19 cellular contexts compared by ENCODE assay signal in genomic region chr11:76911415-76911808, GRCh38. TPM values are rescaled to one million over a fixed set of nuclear protein-coding genes. Genes with fewer than 3 reads are reported as not detected.
A peak's percentile ranks its signal among the peaks of the same experiment; 100 is the strongest.
DNase-seq lines count a peak whose midpoint lies in the region; ATAC-seq and TF ChIP-seq lines count a peak whose summit lies in the region.
"Had no signal": no experiment of that assay in that cellular context is flagged by ENCODE, and none has a peak within 500 bp of the region (broad histone marks: within the 10 kb centered on the region; RNA-seq: fewer than 3 reads in every experiment).

No MANE protein-coding gene starts in this region.

- H3F3A ChIP-seq in neural progenitor cell (ENCODE audit: low read depth) = no peaks in the 10 kb centered on the region

- no peak overlapping the region for H3K9ac ChIP-seq in neural progenitor cell
- H3K9ac ChIP-seq: BLaER1 treated with 17β-estradiol and CSF1 and Interleukin-3, amounts not matched to agents 10 nM and 100 nM had no signal

- H3K4me1 ChIP-seq in neural progenitor cell (peaks cover 11% of the 10 kb centered on the region), aorta (ENCODE audit: control insufficient read depth in 1 of 2, insufficient read depth in 2 of 2, low read length in 2 of 2) (no peaks in the 10 kb centered on the region), hepatocyte (ENCODE audit: insufficient read depth) (no peaks in the 10 kb centered on the region)
- H3K4me1 ChIP-seq: BLaER1 treated with 17β-estradiol and CSF1 and Interleukin-3, amounts not matched to agents 10 nM and 100 nM had no signal

- no peaks in the 10 kb centered on the region for H3K9me2 ChIP-seq in hepatocyte (replicated peaks; ENCODE audit: insufficient read depth)

- H3K9me3 Mint-ChIP-seq in neural progenitor cell = peaks cover 15% of the 10 kb centered on the region

- no peak for TF ChIP-seq CTCF in neural progenitor cell (IDR thresholded peaks at IDR 0.05)
- no peak for TF ChIP-seq CTCF in hepatocyte (IDR thresholded peaks at IDR 0.05; ENCODE audit: poor library complexity)

- no peak overlapping the region for H3K27ac Mint-ChIP-seq in neural progenitor cell

- H3K27me3 Mint-ChIP-seq in neural progenitor cell (ENCODE audit: insufficient read depth, low read depth) = no peaks in the 10 kb centered on the region
- H3K27me3 Mint-ChIP-seq: IgD-negative memory B cell had no signal

- H3K4me3 Mint-ChIP-seq in neural progenitor cell = no peak overlapping the region
- H3K4me3 Mint-ChIP-seq: IgD-negative memory B cell had no signal

- no peak overlapping the region for H2AFZ ChIP-seq in neural progenitor cell (replicated peaks)
- H2AFZ ChIP-seq in hepatocyte = no peak overlapping the region

- whole genome bisulfite sequencing in aorta, 2 donors = 92 to 97% methylated on average over 1 of the region's 1 CpG
- WGBS in hepatocyte (ENCODE audit: low lambda C conversion rate, missing lambda C conversion rate) = 78% methylated on average over 1 of the region's 1 CpG

- intact Hi-C loops in Right ventricle myocardium inferior (cut with DNase I) (no loop called here), cardiac septum (cut with DNase I) (loop anchor here (10.0 kb wide), 1 partner anchor 47 kb away; the partner anchor contains the start of gene ACER3), left ventricle myocardium superior (cut with micrococcal nuclease) (no loop called here), aorta (cut with DNase I) (no loop called here)

- H3K4me1 Mint-ChIP-seq in neural progenitor cell = peaks cover 4% of the 10 kb centered on the region
- H3K4me1 Mint-ChIP-seq: IgD-negative memory B cell had no signal

- H4K20me1 ChIP-seq in neural progenitor cell (ENCODE audit: low read depth) (no peaks in the 10 kb centered on the region), hepatocyte (ENCODE audit: insufficient read depth, poor library complexity, severe bottlenecking) (no peaks in the 10 kb centered on the region)

- in situ Hi-C loops in KBM-7 (cut with MboI; ENCODE audit: low pct_unique_long_range_greater_than_20kb, low sequenced_read_pairs) = no loop called here

- H3K4me2 ChIP-seq in neural progenitor cell (no peak overlapping the region), hepatocyte (no peak overlapping the region)
- H3K4me2 ChIP-seq: BLaER1 treated with 17β-estradiol and CSF1 and Interleukin-3, amounts not matched to agents 10 nM and 100 nM had no signal

- no peaks in the 10 kb centered on the region for H3K27me3 ChIP-seq in neural progenitor cell
- no peaks in the 10 kb centered on the region for H3K27me3 ChIP-seq in aorta (ENCODE audit: control insufficient read depth in 1 of 2, insufficient read depth in 2 of 2, low read length in 1 of 2)
- no peaks in the 10 kb centered on the region for H3K27me3 ChIP-seq in hepatocyte
- H3K27me3 ChIP-seq: BLaER1 treated with 17β-estradiol and CSF1 and Interleukin-3, amounts not matched to agents 10 nM and 100 nM had no signal

- no peaks in the 10 kb centered on the region for H3K36me3 ChIP-seq in neural progenitor cell
- H3K36me3 ChIP-seq in aorta (ENCODE audit: control insufficient read depth in 1 of 2, insufficient read depth in 2 of 2, low read length in 1 of 2) = no peaks in the 10 kb centered on the region
- H3K36me3 ChIP-seq in hepatocyte (replicated peaks; ENCODE audit: insufficient read depth, low read depth) = no peaks in the 10 kb centered on the region

- H3K9me3 ChIP-seq in neural progenitor cell (ENCODE audit: low read depth) (no peaks in the 10 kb centered on the region), aorta (ENCODE audit: control insufficient read depth, low read length) (no peaks in the 10 kb centered on the region), hepatocyte (ENCODE audit: low read depth) (no peaks in the 10 kb centered on the region)

- no peaks in the 10 kb centered on the region for H3K79me2 ChIP-seq in neural progenitor cell (ENCODE audit: low read depth)
- no peaks in the 10 kb centered on the region for H3K79me2 ChIP-seq in hepatocyte

- ATAC-seq in Right ventricle myocardium inferior = peak; percentile 60
- peak; percentile 55 for ATAC-seq in left ventricle myocardium superior
- peak; percentile 33 for ATAC-seq in aorta (ENCODE audit: low FRiP score)
- no peak for ATAC-seq in GM19351 (IDR thresholded peaks at IDR 0.05; ENCODE audit: unreplicated experiment)
- ATAC-seq: PC-3 had no signal

- peaks cover 7% of the 10 kb centered on the region for H3K36me3 Mint-ChIP-seq in neural progenitor cell

- DNase-seq in Right ventricle myocardium inferior (ENCODE audit: missing footprints) = no peak
- no peak for DNase-seq in cardiac septum (ENCODE audit: low spot score)
- DNase-seq in left ventricle myocardium superior = no peak
- peak; percentile 7 for DNase-seq in neural progenitor cell (ENCODE audit: low spot score)
- no peak for DNase-seq in aorta
- no peak for DNase-seq in KBM-7
- no peak for DNase-seq in hepatocyte (ENCODE audit: low spot score)
- DNase-seq: 8988T; EL; HCEC 1CT; MV-4-11; NCI-H1436; NCI-H2227 treated with DMSO at 0.1 percent for 48 hours; NCI-H526; NK-92 treated with Interleukin-12 subunit alpha and Interleukin-12 subunit beta, amount 100 ng/mL, for 24 hours; PC-3 had no signal

- H3K27ac ChIP-seq in neural progenitor cell (no peak overlapping the region), aorta (ENCODE audit: low read depth in 1 of 2, low read length in 2 of 2) (no peak overlapping the region), hepatocyte (no peak overlapping the region)
- H3K27ac ChIP-seq: BLaER1 treated with 17β-estradiol and CSF1 and Interleukin-3, amounts not matched to agents 10 nM and 100 nM had no signal

- H3K4me3 ChIP-seq in neural progenitor cell = no peak overlapping the region
- H3K4me3 ChIP-seq in aorta (ENCODE audit: low read length in 2 of 2) = no peak overlapping the region
- H3K4me3 ChIP-seq in hepatocyte = no peak overlapping the region
- H3K4me3 ChIP-seq: BLaER1 treated with 17β-estradiol and CSF1 and Interleukin-3, amounts not matched to agents 10 nM and 100 nM had no signal

RNA-seq across cellular contexts. Expression of gene ACER3, which starts 50.7 kb away (rescaled TPM):
- total RNA-seq in Right ventricle myocardium inferior (9.9 TPM), cardiac septum (9.7 TPM), left ventricle myocardium superior (9.4 TPM), neural progenitor cell (ENCODE audit: low replicate concordance) (10.9 and 18.9 TPM in 2 replicates), aorta (10 to 100 TPM; 17.6 to 27.3 TPM), hepatocyte (17.1 and 28.5 TPM in 2 replicates)
- polyA plus RNA-seq in aorta (1 to 10 TPM; 3.6 to 4.3 TPM), hepatocyte (14.9 and 18.3 TPM in 2 replicates)
